In the genomic region with DNA sequence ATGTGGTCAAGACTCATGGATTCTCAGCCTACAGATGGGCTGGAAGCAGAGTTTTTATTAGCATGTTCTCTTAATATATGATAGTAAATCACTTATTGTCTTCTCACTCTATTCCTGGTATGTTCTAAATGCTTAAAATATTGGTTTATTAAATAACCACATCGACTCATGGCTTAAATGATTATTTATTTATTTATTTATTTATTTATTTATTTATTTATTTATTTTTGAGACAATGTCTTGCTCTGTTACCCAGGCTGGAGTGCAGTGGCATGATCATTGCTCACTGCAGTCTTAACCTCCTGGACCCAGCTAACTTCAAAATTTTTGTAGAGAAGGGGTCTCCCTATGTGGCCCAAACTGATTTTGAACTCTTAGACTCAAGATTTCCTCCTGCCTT, we compare ENCODE assay signal across 10 cellular contexts.
"Had no signal": no experiment of that assay in that cellular context is flagged by ENCODE, and none has a peak within 500 bp of the region (broad histone marks: within the 10 kb centered on the region; RNA-seq: fewer than 3 reads in every experiment).

No MANE protein-coding gene starts in this region.

- H3K9me3 Mint-ChIP-seq: GM23338, H9, HFFc6 had no signal

- H3K27ac Mint-ChIP-seq: GM23338, H9, HFFc6 had no signal

- ATAC-seq: GM23338, HCT116 had no signal

- H3K4me1 Mint-ChIP-seq: GM23338 had no signal

- H3K9me3 ChIP-seq: HAP-1 had no signal

- H3K4me2 ChIP-seq: GM23338 had no signal

- H3K36me3 ChIP-seq: HAP-1 had no signal

- H3K4me1 ChIP-seq: HAP-1 had no signal

- H3K4me3 ChIP-seq: GM23248, GM23338, HAP-1 had no signal

- FAIRE-seq: H1 had no signal

- DNase-seq: GM23248, GOT3, H7, H9, HCEC 1CT, HFFc6 had no signal

- H3K27ac ChIP-seq: GM23248 had no signal

- H3K4me3 Mint-ChIP-seq: GM23338, H9, HFFc6 had no signal
